Comparison of ENCODE assay signal across 1 cellular context in the genomic region with DNA sequence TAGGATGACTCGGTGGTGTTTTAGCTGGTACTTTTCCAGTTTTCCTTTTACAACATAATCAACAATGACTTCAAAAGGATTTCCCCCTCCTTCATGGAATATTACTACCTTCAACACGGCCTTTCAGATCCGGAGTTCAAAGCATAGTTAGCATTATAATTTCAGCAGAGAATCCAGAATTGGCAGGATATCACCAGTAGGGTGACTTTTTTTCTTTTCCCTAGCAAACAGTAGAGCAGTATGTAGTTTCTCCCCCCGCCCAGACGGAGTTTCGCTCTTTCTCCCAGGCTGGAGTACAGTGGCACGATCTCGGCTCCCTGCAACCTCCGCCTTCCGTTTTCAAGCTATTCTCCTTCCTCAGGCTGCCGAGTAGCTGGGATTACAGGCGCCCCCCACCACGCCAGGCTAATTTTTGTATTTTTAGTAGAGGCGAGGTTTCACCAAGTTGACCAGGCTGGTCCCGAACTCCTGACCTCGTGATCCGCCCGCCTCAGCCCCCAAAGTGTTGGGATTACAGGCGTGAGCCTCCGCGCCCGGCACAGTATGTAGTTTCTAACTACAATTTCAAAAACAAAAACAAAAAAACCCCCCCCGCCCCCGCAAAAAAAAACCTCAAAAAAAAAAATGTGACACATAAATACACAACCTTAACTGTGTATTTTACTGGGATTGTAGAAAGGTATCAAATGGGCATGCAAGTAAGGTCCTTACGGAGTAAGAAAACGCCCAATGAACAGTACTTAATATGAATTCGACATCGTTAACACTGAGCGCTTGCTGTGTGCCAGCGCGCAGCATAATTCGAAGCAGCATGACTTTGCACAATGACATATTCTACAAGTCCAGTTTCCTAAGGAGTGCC.
TF ChIP-seq lines count a peak whose summit lies in the region.

No MANE protein-coding gene starts in this region.

TF ChIP-seq in HepG2, 621 proteins besides CTCF, POLR2A, EP300 and RAD21 (continued from another document and continues in another):
- no peak for TF ChIP-seq CBX2 (IDR thresholded peaks at IDR 0.05; ENCODE audit: low read depth, low read length)
- TF ChIP-seq CBX2 (CRISPR knock-in tag; IDR thresholded peaks at IDR 0.05; ENCODE audit: low read depth), result no peak
- TF ChIP-seq GLI4 (CRISPR knock-in tag; IDR thresholded peaks at IDR 0.05; ENCODE audit: borderline replicate concordance), result no peak
- no peak for TF ChIP-seq FOXK1 (CRISPR knock-in tag; IDR thresholded peaks at IDR 0.05; ENCODE audit: borderline replicate concordance, low read depth)
- TF ChIP-seq ZNF3 (CRISPR knock-in tag; IDR thresholded peaks at IDR 0.05), result no peak
- TF ChIP-seq JARID2 (CRISPR knock-in tag; IDR thresholded peaks at IDR 0.05; ENCODE audit: insufficient replicate concordance), result no peak
- TF ChIP-seq, protein P1, sequence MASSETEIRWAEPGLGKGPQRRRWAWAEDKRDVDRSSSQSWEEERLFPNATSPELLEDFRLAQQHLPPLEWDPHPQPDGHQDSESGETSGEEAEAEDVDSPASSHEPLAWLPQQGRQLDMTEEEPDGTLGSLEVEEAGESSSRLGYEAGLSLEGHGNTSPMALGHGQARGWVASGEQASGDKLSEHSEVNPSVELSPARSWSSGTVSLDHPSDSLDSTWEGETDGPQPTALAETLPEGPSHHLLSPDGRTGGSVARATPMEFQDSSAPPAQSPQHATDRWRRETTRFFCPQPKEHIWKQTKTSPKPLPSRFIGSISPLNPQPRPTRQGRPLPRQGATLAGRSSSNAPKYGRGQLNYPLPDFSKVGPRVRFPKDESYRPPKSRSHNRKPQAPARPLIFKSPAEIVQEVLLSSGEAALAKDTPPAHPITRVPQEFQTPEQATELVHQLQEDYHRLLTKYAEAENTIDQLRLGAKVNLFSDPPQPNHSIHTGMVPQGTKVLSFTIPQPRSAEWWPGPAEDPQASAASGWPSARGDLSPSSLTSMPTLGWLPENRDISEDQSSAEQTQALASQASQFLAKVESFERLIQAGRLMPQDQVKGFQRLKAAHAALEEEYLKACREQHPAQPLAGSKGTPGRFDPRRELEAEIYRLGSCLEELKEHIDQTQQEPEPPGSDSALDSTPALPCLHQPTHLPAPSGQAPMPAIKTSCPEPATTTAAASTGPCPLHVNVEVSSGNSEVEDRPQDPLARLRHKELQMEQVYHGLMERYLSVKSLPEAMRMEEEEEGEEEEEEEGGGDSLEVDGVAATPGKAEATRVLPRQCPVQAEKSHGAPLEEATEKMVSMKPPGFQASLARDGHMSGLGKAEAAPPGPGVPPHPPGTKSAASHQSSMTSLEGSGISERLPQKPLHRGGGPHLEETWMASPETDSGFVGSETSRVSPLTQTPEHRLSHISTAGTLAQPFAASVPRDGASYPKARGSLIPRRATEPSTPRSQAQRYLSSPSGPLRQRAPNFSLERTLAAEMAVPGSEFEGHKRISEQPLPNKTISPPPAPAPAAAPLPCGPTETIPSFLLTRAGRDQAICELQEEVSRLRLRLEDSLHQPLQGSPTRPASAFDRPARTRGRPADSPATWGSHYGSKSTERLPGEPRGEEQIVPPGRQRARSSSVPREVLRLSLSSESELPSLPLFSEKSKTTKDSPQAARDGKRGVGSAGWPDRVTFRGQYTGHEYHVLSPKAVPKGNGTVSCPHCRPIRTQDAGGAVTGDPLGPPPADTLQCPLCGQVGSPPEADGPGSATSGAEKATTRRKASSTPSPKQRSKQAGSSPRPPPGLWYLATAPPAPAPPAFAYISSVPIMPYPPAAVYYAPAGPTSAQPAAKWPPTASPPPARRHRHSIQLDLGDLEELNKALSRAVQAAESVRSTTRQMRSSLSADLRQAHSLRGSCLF (CRISPR knock-in tag; IDR thresholded peaks at IDR 0.05; ENCODE audit: borderline replicate concordance), result no peak; the same call in 1 of the 2 replicates
- no peak for TF ChIP-seq ZNF891 (CRISPR knock-in tag; IDR thresholded peaks at IDR 0.05)
- TF ChIP-seq ARNTL (CRISPR knock-in tag; IDR thresholded peaks at IDR 0.05), result no peak
- no peak; the same call in 1 of the 2 replicates for TF ChIP-seq SSRP1 (CRISPR knock-in tag; IDR thresholded peaks at IDR 0.05)
- TF ChIP-seq ZMYM3 (CRISPR knock-in tag; IDR thresholded peaks at IDR 0.05), result peak; percentile 30; the same call in 1 of the 2 replicates
- TF ChIP-seq ZNF501 (CRISPR knock-in tag; IDR thresholded peaks at IDR 0.05), result no peak
- TF ChIP-seq SMC3 (IDR thresholded peaks at IDR 0.05; ENCODE audit: low read length), result peak; percentile 5; the same call in 1 of the 2 replicates
- TF ChIP-seq, protein P2, sequence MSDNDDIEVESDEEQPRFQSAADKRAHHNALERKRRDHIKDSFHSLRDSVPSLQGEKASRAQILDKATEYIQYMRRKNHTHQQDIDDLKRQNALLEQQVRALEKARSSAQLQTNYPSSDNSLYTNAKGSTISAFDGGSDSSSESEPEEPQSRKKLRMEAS (IDR thresholded peaks at IDR 0.05), result peak; percentile 33; the same call in 1 of the 2 replicates
- TF ChIP-seq ZSCAN22 (CRISPR knock-in tag; IDR thresholded peaks at IDR 0.05), result no peak
- TF ChIP-seq, protein P3, sequence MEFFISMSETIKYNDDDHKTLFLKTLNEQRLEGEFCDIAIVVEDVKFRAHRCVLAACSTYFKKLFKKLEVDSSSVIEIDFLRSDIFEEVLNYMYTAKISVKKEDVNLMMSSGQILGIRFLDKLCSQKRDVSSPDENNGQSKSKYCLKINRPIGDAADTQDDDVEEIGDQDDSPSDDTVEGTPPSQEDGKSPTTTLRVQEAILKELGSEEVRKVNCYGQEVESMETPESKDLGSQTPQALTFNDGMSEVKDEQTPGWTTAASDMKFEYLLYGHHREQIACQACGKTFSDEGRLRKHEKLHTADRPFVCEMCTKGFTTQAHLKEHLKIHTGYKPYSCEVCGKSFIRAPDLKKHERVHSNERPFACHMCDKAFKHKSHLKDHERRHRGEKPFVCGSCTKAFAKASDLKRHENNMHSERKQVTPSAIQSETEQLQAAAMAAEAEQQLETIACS (CRISPR knock-in tag; IDR thresholded peaks at IDR 0.05), result peak; percentile 36; the same call in 1 of the 2 replicates
- TF ChIP-seq MIXL1 (CRISPR knock-in tag; IDR thresholded peaks at IDR 0.05), result peak; percentile 67; the same call in 1 of the 2 replicates
- TF ChIP-seq KLF13 (CRISPR knock-in tag; IDR thresholded peaks at IDR 0.05), result no peak
- TF ChIP-seq, protein P4, sequence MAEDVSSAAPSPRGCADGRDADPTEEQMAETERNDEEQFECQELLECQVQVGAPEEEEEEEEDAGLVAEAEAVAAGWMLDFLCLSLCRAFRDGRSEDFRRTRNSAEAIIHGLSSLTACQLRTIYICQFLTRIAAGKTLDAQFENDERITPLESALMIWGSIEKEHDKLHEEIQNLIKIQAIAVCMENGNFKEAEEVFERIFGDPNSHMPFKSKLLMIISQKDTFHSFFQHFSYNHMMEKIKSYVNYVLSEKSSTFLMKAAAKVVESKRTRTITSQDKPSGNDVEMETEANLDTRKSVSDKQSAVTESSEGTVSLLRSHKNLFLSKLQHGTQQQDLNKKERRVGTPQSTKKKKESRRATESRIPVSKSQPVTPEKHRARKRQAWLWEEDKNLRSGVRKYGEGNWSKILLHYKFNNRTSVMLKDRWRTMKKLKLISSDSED (CRISPR knock-in tag; IDR thresholded peaks at IDR 0.05), result no peak
- TF ChIP-seq KAT8 (CRISPR knock-in tag; IDR thresholded peaks at IDR 0.05), result no peak
- TF ChIP-seq HDAC1 (CRISPR knock-in tag; IDR thresholded peaks at IDR 0.05), result peak; percentile 40
- TF ChIP-seq NR1H2 (CRISPR knock-in tag; IDR thresholded peaks at IDR 0.05; ENCODE audit: borderline replicate concordance, low read depth), result no peak
- TF ChIP-seq, protein P5, sequence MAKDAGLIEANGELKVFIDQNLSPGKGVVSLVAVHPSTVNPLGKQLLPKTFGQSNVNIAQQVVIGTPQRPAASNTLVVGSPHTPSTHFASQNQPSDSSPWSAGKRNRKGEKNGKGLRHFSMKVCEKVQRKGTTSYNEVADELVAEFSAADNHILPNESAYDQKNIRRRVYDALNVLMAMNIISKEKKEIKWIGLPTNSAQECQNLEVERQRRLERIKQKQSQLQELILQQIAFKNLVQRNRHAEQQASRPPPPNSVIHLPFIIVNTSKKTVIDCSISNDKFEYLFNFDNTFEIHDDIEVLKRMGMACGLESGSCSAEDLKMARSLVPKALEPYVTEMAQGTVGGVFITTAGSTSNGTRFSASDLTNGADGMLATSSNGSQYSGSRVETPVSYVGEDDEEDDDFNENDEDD (CRISPR knock-in tag; IDR thresholded peaks at IDR 0.05; ENCODE audit: borderline replicate concordance), result no peak; the same call in 1 of the 2 replicates
- TF ChIP-seq HNRNPH1 (optimal IDR thresholded peaks at IDR 0.05; ENCODE audit: low read depth, low read length), result no peak
- TF ChIP-seq ZNF101 (CRISPR knock-in tag; IDR thresholded peaks at IDR 0.05; ENCODE audit: borderline replicate concordance, low read depth), result no peak
- TF ChIP-seq, protein P6, sequence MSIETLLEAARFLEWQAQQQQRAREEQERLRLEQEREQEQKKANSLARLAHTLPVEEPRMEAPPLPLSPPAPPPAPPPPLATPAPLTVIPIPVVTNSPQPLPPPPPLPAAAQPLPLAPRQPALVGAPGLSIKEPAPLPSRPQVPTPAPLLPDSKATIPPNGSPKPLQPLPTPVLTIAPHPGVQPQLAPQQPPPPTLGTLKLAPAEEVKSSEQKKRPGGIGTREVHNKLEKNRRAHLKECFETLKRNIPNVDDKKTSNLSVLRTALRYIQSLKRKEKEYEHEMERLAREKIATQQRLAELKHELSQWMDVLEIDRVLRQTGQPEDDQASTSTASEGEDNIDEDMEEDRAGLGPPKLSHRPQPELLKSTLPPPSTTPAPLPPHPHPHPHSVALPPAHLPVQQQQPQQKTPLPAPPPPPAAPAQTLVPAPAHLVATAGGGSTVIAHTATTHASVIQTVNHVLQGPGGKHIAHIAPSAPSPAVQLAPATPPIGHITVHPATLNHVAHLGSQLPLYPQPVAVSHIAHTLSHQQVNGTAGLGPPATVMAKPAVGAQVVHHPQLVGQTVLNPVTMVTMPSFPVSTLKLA (IDR thresholded peaks at IDR 0.05), result no peak
- TF ChIP-seq ZBTB7A (CRISPR knock-in tag; IDR thresholded peaks at IDR 0.05), result no peak
- no peak for TF ChIP-seq CC2D1A (CRISPR knock-in tag; IDR thresholded peaks at IDR 0.05)
- no peak for TF ChIP-seq MBNL3 (CRISPR knock-in tag; conservative IDR thresholded peaks at IDR 0.05)
- TF ChIP-seq, protein P7, sequence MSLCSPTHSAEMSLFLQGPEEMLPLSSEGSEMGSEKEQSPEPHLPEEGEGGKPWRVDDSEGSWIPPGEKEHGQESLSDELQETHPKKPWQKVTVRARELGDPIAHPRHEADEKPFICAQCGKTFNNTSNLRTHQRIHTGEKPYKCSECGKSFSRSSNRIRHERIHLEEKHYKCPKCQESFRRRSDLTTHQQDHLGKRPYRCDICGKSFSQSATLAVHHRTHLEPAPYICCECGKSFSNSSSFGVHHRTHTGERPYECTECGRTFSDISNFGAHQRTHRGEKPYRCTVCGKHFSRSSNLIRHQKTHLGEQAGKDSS (CRISPR knock-in tag; IDR thresholded peaks at IDR 0.05; ENCODE audit: borderline replicate concordance, low read depth), result no peak
- TF ChIP-seq PCBP1 (IDR thresholded peaks at IDR 0.05; ENCODE audit: borderline replicate concordance, low read depth, low read length), result no peak
- TF ChIP-seq, protein P8, sequence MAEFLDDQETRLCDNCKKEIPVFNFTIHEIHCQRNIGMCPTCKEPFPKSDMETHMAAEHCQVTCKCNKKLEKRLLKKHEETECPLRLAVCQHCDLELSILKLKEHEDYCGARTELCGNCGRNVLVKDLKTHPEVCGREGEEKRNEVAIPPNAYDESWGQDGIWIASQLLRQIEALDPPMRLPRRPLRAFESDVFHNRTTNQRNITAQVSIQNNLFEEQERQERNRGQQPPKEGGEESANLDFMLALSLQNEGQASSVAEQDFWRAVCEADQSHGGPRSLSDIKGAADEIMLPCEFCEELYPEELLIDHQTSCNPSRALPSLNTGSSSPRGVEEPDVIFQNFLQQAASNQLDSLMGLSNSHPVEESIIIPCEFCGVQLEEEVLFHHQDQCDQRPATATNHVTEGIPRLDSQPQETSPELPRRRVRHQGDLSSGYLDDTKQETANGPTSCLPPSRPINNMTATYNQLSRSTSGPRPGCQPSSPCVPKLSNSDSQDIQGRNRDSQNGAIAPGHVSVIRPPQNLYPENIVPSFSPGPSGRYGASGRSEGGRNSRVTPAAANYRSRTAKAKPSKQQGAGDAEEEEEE (CRISPR knock-in tag; IDR thresholded peaks at IDR 0.05; ENCODE audit: borderline replicate concordance), result no peak
- no peak for TF ChIP-seq ZBTB1 (CRISPR knock-in tag; IDR thresholded peaks at IDR 0.05; ENCODE audit: borderline replicate concordance)
- no peak for TF ChIP-seq ZNF552 (CRISPR knock-in tag; IDR thresholded peaks at IDR 0.05; ENCODE audit: borderline replicate concordance)
- TF ChIP-seq, protein P9, sequence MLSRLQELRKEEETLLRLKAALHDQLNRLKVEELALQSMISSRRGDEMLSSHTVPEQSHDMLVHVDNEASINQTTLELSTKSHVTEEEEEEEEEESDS (CRISPR knock-in tag; IDR thresholded peaks at IDR 0.05; ENCODE audit: borderline replicate concordance), result no peak
- no peak for TF ChIP-seq IRX3 (CRISPR knock-in tag; IDR thresholded peaks at IDR 0.05; ENCODE audit: borderline replicate concordance, low read depth)
- no peak for TF ChIP-seq ZNF556 (CRISPR knock-in tag; IDR thresholded peaks at IDR 0.05; ENCODE audit: borderline replicate concordance)
- TF ChIP-seq, protein P10, sequence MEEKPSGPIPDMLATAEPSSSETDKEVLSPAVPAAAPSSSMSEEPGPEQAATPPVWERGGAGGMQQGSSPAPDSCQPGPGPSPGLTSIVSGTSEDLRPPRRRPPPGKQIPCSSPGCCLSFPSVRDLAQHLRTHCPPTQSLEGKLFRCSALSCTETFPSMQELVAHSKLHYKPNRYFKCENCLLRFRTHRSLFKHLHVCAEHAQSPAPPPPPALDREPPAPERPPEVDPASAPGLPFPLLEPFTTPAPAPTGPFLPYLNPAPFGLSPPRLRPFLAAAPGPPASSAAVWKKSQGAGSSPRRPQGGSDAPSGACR (CRISPR knock-in tag; IDR thresholded peaks at IDR 0.05), result no peak
- TF ChIP-seq ZFP90 (CRISPR knock-in tag; IDR thresholded peaks at IDR 0.05; ENCODE audit: borderline replicate concordance), result no peak
- TF ChIP-seq ZNF235 (CRISPR knock-in tag; IDR thresholded peaks at IDR 0.05; ENCODE audit: borderline replicate concordance), result no peak
- TF ChIP-seq ZNF605 (CRISPR knock-in tag; IDR thresholded peaks at IDR 0.05), result no peak
- peak; percentile 70 for TF ChIP-seq TAF1 (CRISPR knock-in tag; IDR thresholded peaks at IDR 0.05)
- TF ChIP-seq ZNF737 (CRISPR knock-in tag; IDR thresholded peaks at IDR 0.05; ENCODE audit: borderline replicate concordance), result no peak
- no peak for TF ChIP-seq PRMT3 (CRISPR knock-in tag; IDR thresholded peaks at IDR 0.05; ENCODE audit: borderline replicate concordance, low read depth)
- TF ChIP-seq, protein P11, sequence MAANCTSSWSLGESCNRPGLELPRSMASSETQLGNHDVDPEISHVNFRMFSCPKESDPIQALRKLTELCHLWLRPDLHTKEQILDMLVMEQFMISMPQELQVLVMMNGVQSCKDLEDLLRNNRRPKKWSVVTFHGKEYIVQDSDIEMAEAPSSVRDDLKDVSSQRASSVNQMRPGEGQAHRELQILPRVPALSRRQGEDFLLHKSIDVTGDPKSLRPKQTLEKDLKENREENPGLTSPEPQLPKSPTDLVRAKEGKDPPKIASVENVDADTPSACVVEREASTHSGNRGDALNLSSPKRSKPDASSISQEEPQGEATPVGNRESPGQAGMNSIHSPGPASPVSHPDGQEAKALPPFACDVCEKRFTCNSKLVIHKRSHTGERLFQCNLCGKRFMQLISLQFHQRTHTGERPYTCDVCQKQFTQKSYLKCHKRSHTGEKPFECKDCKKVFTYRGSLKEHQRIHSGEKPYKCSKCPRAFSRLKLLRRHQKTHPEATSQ (CRISPR knock-in tag; IDR thresholded peaks at IDR 0.05; ENCODE audit: borderline replicate concordance), result no peak
- TF ChIP-seq AGO1 (IDR thresholded peaks at IDR 0.05; ENCODE audit: low read depth, low read length, poor library complexity, severe bottlenecking), result no peak
- no peak; the same call in 1 of the 2 replicates for TF ChIP-seq ZNF589 (CRISPR knock-in tag; conservative IDR thresholded peaks at IDR 0.05)
- TF ChIP-seq, protein P12, sequence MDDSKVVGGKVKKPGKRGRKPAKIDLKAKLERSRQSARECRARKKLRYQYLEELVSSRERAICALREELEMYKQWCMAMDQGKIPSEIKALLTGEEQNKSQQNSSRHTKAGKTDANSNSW (CRISPR knock-in tag; IDR thresholded peaks at IDR 0.05; ENCODE audit: borderline replicate concordance), result no peak
